Comparison of ENCODE assay signal across 2 cellular contexts in genomic region chr5:135995979-135996378, GRCh38.
TF ChIP-seq lines count a peak whose summit lies in the region.

No MANE protein-coding gene starts in this region.

TF ChIP-seq in SK-N-SH, 30 proteins besides CTCF, POLR2A, EP300 and RAD21:
- TF ChIP-seq, protein P1, sequence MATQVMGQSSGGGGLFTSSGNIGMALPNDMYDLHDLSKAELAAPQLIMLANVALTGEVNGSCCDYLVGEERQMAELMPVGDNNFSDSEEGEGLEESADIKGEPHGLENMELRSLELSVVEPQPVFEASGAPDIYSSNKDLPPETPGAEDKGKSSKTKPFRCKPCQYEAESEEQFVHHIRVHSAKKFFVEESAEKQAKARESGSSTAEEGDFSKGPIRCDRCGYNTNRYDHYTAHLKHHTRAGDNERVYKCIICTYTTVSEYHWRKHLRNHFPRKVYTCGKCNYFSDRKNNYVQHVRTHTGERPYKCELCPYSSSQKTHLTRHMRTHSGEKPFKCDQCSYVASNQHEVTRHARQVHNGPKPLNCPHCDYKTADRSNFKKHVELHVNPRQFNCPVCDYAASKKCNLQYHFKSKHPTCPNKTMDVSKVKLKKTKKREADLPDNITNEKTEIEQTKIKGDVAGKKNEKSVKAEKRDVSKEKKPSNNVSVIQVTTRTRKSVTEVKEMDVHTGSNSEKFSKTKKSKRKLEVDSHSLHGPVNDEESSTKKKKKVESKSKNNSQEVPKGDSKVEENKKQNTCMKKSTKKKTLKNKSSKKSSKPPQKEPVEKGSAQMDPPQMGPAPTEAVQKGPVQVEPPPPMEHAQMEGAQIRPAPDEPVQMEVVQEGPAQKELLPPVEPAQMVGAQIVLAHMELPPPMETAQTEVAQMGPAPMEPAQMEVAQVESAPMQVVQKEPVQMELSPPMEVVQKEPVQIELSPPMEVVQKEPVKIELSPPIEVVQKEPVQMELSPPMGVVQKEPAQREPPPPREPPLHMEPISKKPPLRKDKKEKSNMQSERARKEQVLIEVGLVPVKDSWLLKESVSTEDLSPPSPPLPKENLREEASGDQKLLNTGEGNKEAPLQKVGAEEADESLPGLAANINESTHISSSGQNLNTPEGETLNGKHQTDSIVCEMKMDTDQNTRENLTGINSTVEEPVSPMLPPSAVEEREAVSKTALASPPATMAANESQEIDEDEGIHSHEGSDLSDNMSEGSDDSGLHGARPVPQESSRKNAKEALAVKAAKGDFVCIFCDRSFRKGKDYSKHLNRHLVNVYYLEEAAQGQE (IDR thresholded peaks at IDR 0.05; ENCODE audit: low read depth, low read length) = no peak
- TF ChIP-seq FOXM1 (IDR thresholded peaks at IDR 0.05; ENCODE audit: low read depth) (no peak), NFIC (IDR thresholded peaks at IDR 0.05; ENCODE audit: borderline replicate concordance) (no peak), GABPA (IDR thresholded peaks at IDR 0.05; ENCODE audit: low read depth) (no peak), EZH2phosphoT487 (IDR thresholded peaks at IDR 0.05; ENCODE audit: borderline replicate concordance, low read depth) (no peak), MEF2A (IDR thresholded peaks at IDR 0.05; ENCODE audit: borderline replicate concordance, low read depth) (no peak), RXRA (IDR thresholded peaks at IDR 0.05; ENCODE audit: borderline replicate concordance, low read depth) (no peak), SMC3 (IDR thresholded peaks at IDR 0.05; ENCODE audit: low read depth, low read length) (no peak), RCOR1 (IDR thresholded peaks at IDR 0.05; ENCODE audit: low read length) (no peak), JUND (IDR thresholded peaks at IDR 0.05) (no peak), RFX5 (IDR thresholded peaks at IDR 0.05; ENCODE audit: low read length) (no peak)
- TF ChIP-seq, protein P2, sequence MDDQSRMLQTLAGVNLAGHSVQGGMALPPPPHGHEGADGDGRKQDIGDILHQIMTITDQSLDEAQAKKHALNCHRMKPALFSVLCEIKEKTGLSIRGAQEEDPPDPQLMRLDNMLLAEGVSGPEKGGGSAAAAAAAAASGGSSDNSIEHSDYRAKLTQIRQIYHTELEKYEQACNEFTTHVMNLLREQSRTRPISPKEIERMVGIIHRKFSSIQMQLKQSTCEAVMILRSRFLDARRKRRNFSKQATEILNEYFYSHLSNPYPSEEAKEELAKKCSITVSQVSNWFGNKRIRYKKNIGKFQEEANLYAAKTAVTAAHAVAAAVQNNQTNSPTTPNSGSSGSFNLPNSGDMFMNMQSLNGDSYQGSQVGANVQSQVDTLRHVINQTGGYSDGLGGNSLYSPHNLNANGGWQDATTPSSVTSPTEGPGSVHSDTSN (IDR thresholded peaks at IDR 0.05) = no peak
- TF ChIP-seq, protein P3, sequence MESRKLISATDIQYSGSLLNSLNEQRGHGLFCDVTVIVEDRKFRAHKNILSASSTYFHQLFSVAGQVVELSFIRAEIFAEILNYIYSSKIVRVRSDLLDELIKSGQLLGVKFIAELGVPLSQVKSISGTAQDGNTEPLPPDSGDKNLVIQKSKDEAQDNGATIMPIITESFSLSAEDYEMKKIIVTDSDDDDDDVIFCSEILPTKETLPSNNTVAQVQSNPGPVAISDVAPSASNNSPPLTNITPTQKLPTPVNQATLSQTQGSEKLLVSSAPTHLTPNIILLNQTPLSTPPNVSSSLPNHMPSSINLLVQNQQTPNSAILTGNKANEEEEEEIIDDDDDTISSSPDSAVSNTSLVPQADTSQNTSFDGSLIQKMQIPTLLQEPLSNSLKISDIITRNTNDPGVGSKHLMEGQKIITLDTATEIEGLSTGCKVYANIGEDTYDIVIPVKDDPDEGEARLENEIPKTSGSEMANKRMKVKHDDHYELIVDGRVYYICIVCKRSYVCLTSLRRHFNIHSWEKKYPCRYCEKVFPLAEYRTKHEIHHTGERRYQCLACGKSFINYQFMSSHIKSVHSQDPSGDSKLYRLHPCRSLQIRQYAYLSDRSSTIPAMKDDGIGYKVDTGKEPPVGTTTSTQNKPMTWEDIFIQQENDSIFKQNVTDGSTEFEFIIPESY (IDR thresholded peaks at IDR 0.05; ENCODE audit: borderline replicate concordance, low read depth) = no peak

TF ChIP-seq in SK-N-SH treated with all-trans-retinoic acid at 6 μM for 48 hours, 23 proteins besides CTCF, POLR2A, EP300 and RAD21 (continued from another document):
- no peak for TF ChIP-seq POU6F1 (CRISPR knock-in tag; IDR thresholded peaks at IDR 0.05; ENCODE audit: borderline replicate concordance, low read depth)
- no peak for TF ChIP-seq ZFP30 (CRISPR knock-in tag; IDR thresholded peaks at IDR 0.05)
- TF ChIP-seq, protein P4, sequence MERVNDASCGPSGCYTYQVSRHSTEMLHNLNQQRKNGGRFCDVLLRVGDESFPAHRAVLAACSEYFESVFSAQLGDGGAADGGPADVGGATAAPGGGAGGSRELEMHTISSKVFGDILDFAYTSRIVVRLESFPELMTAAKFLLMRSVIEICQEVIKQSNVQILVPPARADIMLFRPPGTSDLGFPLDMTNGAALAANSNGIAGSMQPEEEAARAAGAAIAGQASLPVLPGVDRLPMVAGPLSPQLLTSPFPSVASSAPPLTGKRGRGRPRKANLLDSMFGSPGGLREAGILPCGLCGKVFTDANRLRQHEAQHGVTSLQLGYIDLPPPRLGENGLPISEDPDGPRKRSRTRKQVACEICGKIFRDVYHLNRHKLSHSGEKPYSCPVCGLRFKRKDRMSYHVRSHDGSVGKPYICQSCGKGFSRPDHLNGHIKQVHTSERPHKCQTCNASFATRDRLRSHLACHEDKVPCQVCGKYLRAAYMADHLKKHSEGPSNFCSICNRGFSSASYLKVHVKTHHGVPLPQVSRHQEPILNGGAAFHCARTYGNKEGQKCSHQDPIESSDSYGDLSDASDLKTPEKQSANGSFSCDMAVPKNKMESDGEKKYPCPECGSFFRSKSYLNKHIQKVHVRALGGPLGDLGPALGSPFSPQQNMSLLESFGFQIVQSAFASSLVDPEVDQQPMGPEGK (CRISPR knock-in tag; IDR thresholded peaks at IDR 0.05; ENCODE audit: borderline replicate concordance) = no peak
- no peak for TF ChIP-seq CREB5 (CRISPR knock-in tag; IDR thresholded peaks at IDR 0.05; ENCODE audit: low read depth)
- TF ChIP-seq ESRRG (CRISPR knock-in tag; IDR thresholded peaks at IDR 0.05) = no peak
- TF ChIP-seq SNAI2 (CRISPR knock-in tag; IDR thresholded peaks at IDR 0.05) = no peak
- no peak for TF ChIP-seq PPARA (CRISPR knock-in tag; IDR thresholded peaks at IDR 0.05; ENCODE audit: borderline replicate concordance)
- no peak for TF ChIP-seq TCF4 (CRISPR knock-in tag; IDR thresholded peaks at IDR 0.05; ENCODE audit: borderline replicate concordance)
- TF ChIP-seq TSHZ2 (CRISPR knock-in tag; IDR thresholded peaks at IDR 0.05) = no peak
